Comparison of ENCODE assay signal across 8 cellular contexts in genomic region chr19:39411832-39412099, GRCh38.
DNase-seq lines count a peak whose midpoint lies in the region; ATAC-seq lines count a peak whose summit lies in the region.

No MANE protein-coding gene starts in this region.

- DNase-seq in AG08395 (ENCODE audit: low spot score) (peak; percentile 67), NCI-H345 treated with DMSO at 0.1 percent for 48 hours (lab: John Stamatoyannopoulos, UW; ENCODE audit: unreplicated experiment) (peak; percentile 99), kidney tubule cell (ENCODE audit: low spot score) (peak; percentile 93)
- peak; percentile 88 to 92 for DNase-seq in central memory CD8-positive, alpha-beta T cell (ENCODE audit: low spot score in 2 of 2)
- peak; percentile 82 to 90 for DNase-seq in stimulated activated CD4-positive, alpha-beta T cell treated with anti-CD3 and anti-CD28 coated beads, Interleukin-1b, Interleukin-23, amount 100 ng/mL, for 1 hour (ENCODE audit: low read depth in 2 of 2)

- peak overlapping the region; percentile 100 for H3K27ac Mint-ChIP-seq in central memory CD8-positive, alpha-beta T cell (ENCODE audit: low read depth)

- peaks cover 5% of the 10 kb centered on the region for H3K9me3 Mint-ChIP-seq in central memory CD8-positive, alpha-beta T cell

- no peaks in the 10 kb centered on the region for H3K27me3 Mint-ChIP-seq in central memory CD8-positive, alpha-beta T cell

- H3K4me1 Mint-ChIP-seq in central memory CD8-positive, alpha-beta T cell: peaks cover 58% of the 10 kb centered on the region

- H3K36me3 Mint-ChIP-seq in central memory CD8-positive, alpha-beta T cell (ENCODE audit: insufficient read depth): peaks cover 71% of the 10 kb centered on the region

- peak; percentile 16 for ATAC-seq in GM19025 (IDR thresholded peaks at IDR 0.05; ENCODE audit: low read depth, unreplicated experiment)
- ATAC-seq in HG03342 (IDR thresholded peaks at IDR 0.05; ENCODE audit: unreplicated experiment): peak; percentile 27
- ATAC-seq in activated CD4-positive, CD25-positive, alpha-beta regulatory T cell treated with anti-CD3 and anti-CD28 coated beads, Interleukin-2, amount 50 U/mL, for 24 hours: peak; percentile 54 to 56
- ATAC-seq in central memory CD8-positive, alpha-beta T cell (replicated peaks; ENCODE audit: extremely low read depth, poor library complexity, severe bottlenecking): peak; percentile 48

- H3K4me3 Mint-ChIP-seq in central memory CD8-positive, alpha-beta T cell: peak overlapping the region; percentile 80

Comparison
In these comparisons a context has a peak if more than half of its experiments do, and no peak if none do; other contexts are left out.
1. Peak in every context shown above with its lines: DNase-seq and ATAC-seq.